ENCODE assay signal across 7 cellular contexts in genomic region chr2:54725343-54726099, GRCh38. TPM values are rescaled to one million over a fixed set of nuclear protein-coding genes. Genes with fewer than 3 reads are reported as not detected.
DNase-seq lines count a peak whose midpoint lies in the region; ATAC-seq and TF ChIP-seq lines count a peak whose summit lies in the region.

No MANE protein-coding gene starts in this region.

- H3K36me3 Mint-ChIP-seq in Calu3 (ENCODE audit: insufficient read depth, unreplicated experiment) (peaks cover 19% of the 10 kb centered on the region), IgD-negative memory B cell (peaks cover 4% of the 10 kb centered on the region)

- WGBS in ovary, 3 donors = 41 to 48% (median 42%) methylated on average over 8 of the region's 8 CpGs

- H3K27ac Mint-ChIP-seq in Calu3 (ENCODE audit: unreplicated experiment) (no peak overlapping the region), IgD-negative memory B cell (peak overlapping the region in 1 of 3 donors; percentile 64)

- no peak overlapping the region for H3K27ac ChIP-seq in coronary artery
- no peak overlapping the region for H3K27ac ChIP-seq in ovary

- H3K4me1 Mint-ChIP-seq in Calu3 (ENCODE audit: low read depth, unreplicated experiment) (peaks cover 18% of the 10 kb centered on the region), IgD-negative memory B cell (peaks cover 5 to 26% (median 8%) of the 10 kb centered on the region in 3 donors)

- BruUV-seq in Calu3 (replicated peaks; lab: Mats Ljungman, UMichigan) = no TSS peak

- intact Hi-C loops in Calu3 (cut with micrococcal nuclease; ENCODE audit: unreplicated experiment) (no loop called here), ovary (cut with DNase I) (no loop called here)

- H3K9me3 Mint-ChIP-seq in Calu3 (ENCODE audit: low read depth, unreplicated experiment) (no peaks in the 10 kb centered on the region), IgD-negative memory B cell (peaks cover 0 to 1% (median 0%) of the 10 kb centered on the region in 3 donors)

- TF ChIP-seq CTCF in Calu3 (IDR thresholded peaks at IDR 0.05; ENCODE audit: unreplicated experiment) = no peak
- TF ChIP-seq CTCF in coronary artery (IDR thresholded peaks at IDR 0.05) = no peak
- TF ChIP-seq CTCF in ovary (IDR thresholded peaks at IDR 0.05) = no peak

- DNase-seq in Calu3 = no peak
- no peak for DNase-seq in coronary artery (ENCODE audit: low spot score)
- no peak for DNase-seq in ovary
- DNase-seq in NCI-H1105 (lab: John Stamatoyannopoulos, UW) = no peak
- DNase-seq in NOMO-1 treated with dmso at 0.1 percent for 144 hours (lab: John Stamatoyannopoulos, UW; ENCODE audit: unreplicated experiment) = no peak

- H3K36me3 ChIP-seq in ovary = no peaks in the 10 kb centered on the region

- peaks cover 40% of the 10 kb centered on the region for H3K27me3 Mint-ChIP-seq in Calu3 (ENCODE audit: unreplicated experiment)
- no peaks in the 10 kb centered on the region for H3K27me3 Mint-ChIP-seq in IgD-negative memory B cell

- ATAC-seq in GM18498 (IDR thresholded peaks at IDR 0.05; ENCODE audit: unreplicated experiment) = no peak

- TF ChIP-seq POLR2A in ovary (IDR thresholded peaks at IDR 0.05) = no peak

- H3K4me3 Mint-ChIP-seq in Calu3 (ENCODE audit: low read depth, unreplicated experiment) (peak overlapping the region; percentile 91), IgD-negative memory B cell (peak overlapping the region; percentile 81 to 96 (median 94))

- no peaks in the 10 kb centered on the region for H3K4me1 ChIP-seq in ovary (ENCODE audit: insufficient read depth)

- CTCF ChIA-PET in Calu3 (lab: Charles Lee) = no interaction called here

- no peak for TF ChIP-seq EP300 in ovary (IDR thresholded peaks at IDR 0.05)

- H3K4me3 ChIP-seq in coronary artery (peak overlapping the region; percentile 88), ovary (peak overlapping the region; percentile 73)

- H3K27me3 ChIP-seq in ovary = no peaks in the 10 kb centered on the region

- H3K9me3 ChIP-seq in ovary = no peaks in the 10 kb centered on the region

RNA-seq across cellular contexts. Expression of gene EML6, which starts 2.1 kb away (rescaled TPM):
- total RNA-seq in Calu3 (2022) = 0.45 and 1.1 TPM in 2 replicates
- polyA plus RNA-seq in IgD-negative memory B cell = 3.8 TPM
- 1 to 10 TPM in 3 of 7 donors, under 1 TPM in 4; 0.22 to 3.7 (median 0.57) TPM for total RNA-seq in ovary
- polyA plus RNA-seq in ovary = under 1 TPM; 0.29 to 0.40 TPM
